Comparison of ENCODE assay signal across 22 cellular contexts in genomic region chr18:46575851-46576250, GRCh38.
"Had no signal": no experiment of that assay in that cellular context is flagged by ENCODE, and none has a peak within 500 bp of the region (broad histone marks: within the 10 kb centered on the region; RNA-seq: fewer than 3 reads in every experiment).

No MANE protein-coding gene starts in this region.

- H3K4me1 ChIP-seq: colonic mucosa, esophagus squamous epithelium, gastrocnemius medialis, heart right ventricle, left lung, lower lobe of right lung had no signal

- H3K9me3 ChIP-seq: colonic mucosa, gastrocnemius medialis had no signal

- DNase-seq: colonic mucosa; cortex of kidney; effector CD8-positive, alpha-beta T cell; effector memory CD8-positive, alpha-beta T cell; esophagus squamous epithelium; foreskin fibroblast; foreskin melanocyte; gastrocnemius medialis; glutamatergic neuron; head of caudate nucleus; heart right ventricle; hippocampal formation; left cardiac atrium; left lung; left ventricle myocardium superior; lower lobe of right lung; mammary epithelial cell; mesendoderm; midbrain; naive B cell had no signal

- ATAC-seq: effector memory CD8-positive, alpha-beta T cell; gastrocnemius medialis; heart right ventricle; left cardiac atrium; left lung; left ventricle myocardium superior; lower lobe of right lung had no signal

- H3K36me3 ChIP-seq: colonic mucosa, esophagus squamous epithelium, gastrocnemius medialis, heart right ventricle, left lung, lower lobe of right lung had no signal

- H3K27ac ChIP-seq: colonic mucosa, esophagus squamous epithelium, gastrocnemius medialis, heart right ventricle, left lung, lower lobe of right lung had no signal

- H3K27me3 ChIP-seq: colonic mucosa, gastrocnemius medialis, left lung had no signal

- H3K4me3 Mint-ChIP-seq: dendritic cell treated with granulocyte-macrophage colony-stimulating factor and Interleukin-4, amounts not matched to agents 40 ng/mL and 50 ng/mL, for 4 days; effector memory CD8-positive, alpha-beta T cell; memory B cell; naive B cell had no signal

- H3K4me1 Mint-ChIP-seq: memory B cell, naive B cell had no signal

- H3K4me3 ChIP-seq: colonic mucosa, esophagus squamous epithelium, gastrocnemius medialis, heart right ventricle, left lung, lower lobe of right lung had no signal

- H3K27ac Mint-ChIP-seq: memory B cell, naive B cell had no signal
